16 cellular contexts compared by ENCODE assay signal in genomic region chr3:72203613-72204349, GRCh38.
A peak's percentile ranks its signal among the peaks of the same experiment; 100 is the strongest.
DNase-seq lines count a peak whose midpoint lies in the region; ATAC-seq, FAIRE-seq and TF ChIP-seq lines count a peak whose summit lies in the region.
"Had no signal": no experiment of that assay in that cellular context is flagged by ENCODE, and none has a peak within 500 bp of the region (broad histone marks: within the 10 kb centered on the region; RNA-seq: fewer than 3 reads in every experiment).

No MANE protein-coding gene starts in this region.

- H2AK5ac ChIP-seq in H1 (ENCODE audit: low read depth, low read length) = no peak overlapping the region

- H4K91ac ChIP-seq in H1 (replicated peaks; ENCODE audit: insufficient read length, low read length) = no peak overlapping the region

- H4K8ac ChIP-seq in H1 (ENCODE audit: extremely low read depth, insufficient read depth, low read length) = peak overlapping the region; percentile 87; the same call in 1 of the 2 replicates

- 30% methylated on average over 6 of the region's 8 CpGs for WGBS in HepG2 (ENCODE audit: low lambda C conversion rate)
- WGBS in right lobe of liver (ENCODE audit: insufficient coverage, low coverage, low lambda C conversion rate, missing lambda C conversion rate) = 93% methylated on average over 3 of the region's 8 CpGs
- WGBS in H1 (ENCODE audit: extremely low coverage in 1 of 2, insufficient coverage in 1 of 2, insufficient read length in 1 of 2, insufficient replicate concordance in 2 of 2, low coverage in 1 of 2, low lambda C conversion rate in 2 of 2, missing lambda C conversion rate in 1 of 2), 2 experiments = 72% methylated on average over 8 of the region's 8 CpGs; no CpG with 5 or more reads in 1 of the 2 experiments

- H3K4me1 ChIP-seq in HepG2 (ENCODE audit: insufficient read depth, low read length) = peaks cover 7% of the 10 kb centered on the region
- H3K4me1 ChIP-seq in right lobe of liver = peaks cover 0 to 7% (median 0%) of the 10 kb centered on the region in 4 donors
- H3K4me1 ChIP-seq in H1 (replicated peaks in 1 of 4; ENCODE audit: control insufficient read depth in 3 of 4, insufficient read depth in 4 of 4, low read length in 3 of 4) = peaks cover 0 to 3% (median under 1%) of the 10 kb centered on the region in 4 experiments; a peak in 2 of 7 replicates
- H3K4me1 ChIP-seq: HAP-1 had no signal

- H3K9ac ChIP-seq in HepG2 (ENCODE audit: insufficient read depth, low read depth, low read length) (no peak overlapping the region), H1 (replicated peaks in 1 of 4; ENCODE audit: extremely low read depth in 1 of 4, low read depth in 3 of 4, low read length in 3 of 4) (no peak overlapping the region)

- no peak overlapping the region for H3K4me2 ChIP-seq in HepG2 (ENCODE audit: low read depth, low read length)
- H3K4me2 ChIP-seq in H1 (ENCODE audit: insufficient read depth in 1 of 2, low read depth in 2 of 2, low read length in 2 of 2) = no peak overlapping the region

- CTCF ChIA-PET in HepG2 (lab: Yijun Ruan, JAX; ENCODE audit: low intra/inter-chr PET ratio, low total read pairs) = no interaction called here
- CTCF ChIA-PET in H1 (lab: Charles Lee; ENCODE audit: partially characterized antibody) = interaction anchor here (0.7 to 1.1 kb wide), 2 partner anchors 21 to 647 kb away, joined by 3 read pairs; no protein-coding TSS in a partner anchor

- no peaks in the 10 kb centered on the region for H3K23me2 ChIP-seq in H1 (ENCODE audit: low read depth, low read length)

- H3K23ac ChIP-seq in H1 (ENCODE audit: insufficient read length) = no peak overlapping the region

- H3K4me3 ChIP-seq in HepG2 (replicated peaks in 1 of 3; ENCODE audit: insufficient read depth in 1 of 3, low read depth in 2 of 3, low read length in 3 of 3) = no peak overlapping the region
- no peak overlapping the region for H3K4me3 ChIP-seq in right lobe of liver
- H3K4me3 ChIP-seq in H1 (ENCODE audit: extremely low read depth in 1 of 4, insufficient read depth in 2 of 4, low read depth in 3 of 4, low read length in 4 of 4) = no peak overlapping the region
- H3K4me3 ChIP-seq: GM12878, HAP-1 had no signal

- H3K79me1 ChIP-seq in H1 (ENCODE audit: low read depth, low read length) = no peaks in the 10 kb centered on the region

- H3K9me3 ChIP-seq in HepG2 (ENCODE audit: low read length) = no peaks in the 10 kb centered on the region; the same call in 1 of the 2 replicates
- peaks cover 0 to 2% (median 0%) of the 10 kb centered on the region in 4 donors for H3K9me3 ChIP-seq in right lobe of liver
- peaks cover 8 to 9% of the 10 kb centered on the region in 2 experiments; a peak in 2 of 4 replicates for H3K9me3 ChIP-seq in H1 (ENCODE audit: insufficient read depth in 2 of 2, low read depth in 1 of 2, low read length in 1 of 2)
- H3K9me3 ChIP-seq: HAP-1 had no signal

- TF ChIP-seq RAD21 in HepG2 (CRISPR knock-in tag; IDR thresholded peaks at IDR 0.05) = no peak
- TF ChIP-seq RAD21 in H1 (IDR thresholded peaks at IDR 0.05 in 1 of 2, conservative IDR thresholded peaks at IDR 0.05 in 1 of 2; ENCODE audit: low read depth in 2 of 2, low read length in 2 of 2) = no peak

- H3K36me3 ChIP-seq in HepG2 (replicated peaks in 1 of 2; ENCODE audit: control insufficient read depth in 1 of 2, insufficient read depth in 2 of 2, low read length in 2 of 2) (no peaks in the 10 kb centered on the region), right lobe of liver (no peaks in the 10 kb centered on the region), H1 (ENCODE audit: control insufficient read depth in 2 of 4, insufficient read depth in 4 of 4, low read length in 3 of 4) (0 out of 8 replicates have a peak, but pooled peaks cover 0 to 3% (median 0%) of the 10 kb centered on the region in 4 experiments)
- H3K36me3 ChIP-seq: HAP-1 had no signal

- FAIRE-seq in HepG2 (lab: Jason Lieb, UNC) = no peak
- FAIRE-seq in H1 (lab: Jason Lieb, UNC) = no peak
- FAIRE-seq: GM12878 had no signal

- H2AFZ ChIP-seq in HepG2 (ENCODE audit: low read length) = no peak overlapping the region
- H2AFZ ChIP-seq in H1 (ENCODE audit: low read length) = 0 out of 2 replicates have a peak overlapping the region, but pooled peaks have one; percentile 8

- H2BK15ac ChIP-seq in H1 (ENCODE audit: low read length) = no peak overlapping the region

- H3K18ac ChIP-seq in H1 (ENCODE audit: extremely low read depth, low read length) = no peak overlapping the region

- POLR2A ChIA-PET in HepG2 (lab: Yijun Ruan, JAX) (no interaction called here), H1 (lab: Charles Lee; ENCODE audit: partially characterized antibody) (no interaction called here)

- no peak overlapping the region for H2BK120ac ChIP-seq in H1 (replicated peaks; ENCODE audit: low read depth, low read length)

- H4K5ac ChIP-seq in H1 (ENCODE audit: insufficient read length, low read depth, low read length) = no peak overlapping the region

- in situ Hi-C loops in HepG2 (cut with HindIII; ENCODE audit: extremely low pct_ligation_motif_present, low pct_unique_long_range_greater_than_20kb) = no loop called here

- no peak overlapping the region for H3K4ac ChIP-seq in H1 (replicated peaks; ENCODE audit: insufficient read length, low read depth, low read length)

- no peak for DNase-seq in HepG2 (ENCODE audit: low spot score)
- no peak for DNase-seq in right lobe of liver
- peak; percentile 31 for DNase-seq in NCI-H69 (lab: John Stamatoyannopoulos, UW)
- no peak for DNase-seq in H1 (ENCODE audit: low read depth in 1 of 2, low spot score in 2 of 2)
- no peak for DNase-seq in NCI-H146 treated with DMSO at 0.1 percent for 48 hours (lab: John Stamatoyannopoulos, UW; ENCODE audit: unreplicated experiment)
- no peak for DNase-seq in SW 1271 (lab: John Stamatoyannopoulos, UW)
- DNase-seq in NCI-H1694 treated with DMSO at 0.1 percent for 48 hours (lab: John Stamatoyannopoulos, UW) = no peak
- DNase-seq: CD4-positive, alpha-beta T cell; DMS53; DND-41; EL; KG1 had no signal

- H2BK12ac ChIP-seq in H1 (ENCODE audit: low read depth, low read length) = no peak overlapping the region

- no peak for TF ChIP-seq EP300 in HepG2 (IDR thresholded peaks at IDR 0.05; ENCODE audit: low read depth in 2 of 2, low read length in 2 of 2)
- no peak for TF ChIP-seq EP300 in HepG2 (CRISPR knock-in tag; IDR thresholded peaks at IDR 0.05; ENCODE audit: borderline replicate concordance)
- TF ChIP-seq EP300 in H1 (IDR thresholded peaks at IDR 0.05; ENCODE audit: borderline replicate concordance in 1 of 2, low read depth in 2 of 2, low read length in 2 of 2) = no peak

- TF ChIP-seq CTCF in HepG2 (CRISPR knock-in tag; IDR thresholded peaks at IDR 0.05) (no peak), right lobe of liver (IDR thresholded peaks at IDR 0.05) (no peak), H1 (IDR thresholded peaks at IDR 0.05; ENCODE audit: control extremely low read depth in 1 of 3, insufficient read depth in 1 of 3, low read depth in 1 of 3, low read length in 3 of 3) (no peak)

- TF ChIP-seq POLR2A in HepG2 (IDR thresholded peaks at IDR 0.05; ENCODE audit: insufficient read depth in 1 of 2, low read depth in 2 of 2, low read length in 2 of 2) (no peak), right lobe of liver (IDR thresholded peaks at IDR 0.05) (no peak), H1 (IDR thresholded peaks at IDR 0.05; ENCODE audit: control extremely low read depth in 1 of 2, low read depth in 2 of 2, low read length in 2 of 2) (no peak)

- no peak overlapping the region for H3K14ac ChIP-seq in H1 (ENCODE audit: insufficient read length)

- no peaks in the 10 kb centered on the region for H4K20me1 ChIP-seq in HepG2 (ENCODE audit: insufficient read depth, low read length)
- H4K20me1 ChIP-seq in H1 (replicated peaks in 1 of 2; ENCODE audit: control insufficient read depth in 1 of 2, insufficient read depth in 2 of 2, low read length in 2 of 2) = no peaks in the 10 kb centered on the region

- intact Hi-C loops in HepG2 (cut with micrococcal nuclease; ENCODE audit: unreplicated experiment) = no loop called here
- intact Hi-C loops in right lobe of liver (cut with DNase I) = no loop called here

- H3K79me2 ChIP-seq in HepG2 (ENCODE audit: insufficient read depth, low read length) = no peaks in the 10 kb centered on the region
- H3K79me2 ChIP-seq in H1 (ENCODE audit: control insufficient read depth in 1 of 2, insufficient read depth in 2 of 2, low read length in 2 of 2) = no peaks in the 10 kb centered on the region

- no TSS peak for BruUV-seq in HepG2 (replicated peaks; lab: Mats Ljungman, UMichigan)

- ATAC-seq in HepG2 (no peak), right lobe of liver (no peak)
- ATAC-seq: GM12878 had no signal

- H3K56ac ChIP-seq in H1 (replicated peaks; ENCODE audit: insufficient read length, low read depth, low read length) = no peak overlapping the region

- H3K27ac ChIP-seq in HepG2 (ENCODE audit: extremely low read length, insufficient read depth, low read length) (no peak overlapping the region), right lobe of liver (no peak overlapping the region), H1 (ENCODE audit: low read depth, low read length) (no peak overlapping the region)
- H3K27ac ChIP-seq: C4-2B, HL-60 had no signal

- H2BK20ac ChIP-seq in H1 (ENCODE audit: low read length) = no peak overlapping the region

- no peaks in the 10 kb centered on the region for H3K27me3 ChIP-seq in HepG2 (ENCODE audit: control insufficient read depth in 1 of 2, insufficient read depth in 2 of 2, low read length in 2 of 2)
- no peaks in the 10 kb centered on the region for H3K27me3 ChIP-seq in right lobe of liver
- H3K27me3 ChIP-seq in H1 (replicated peaks in 1 of 4; ENCODE audit: control insufficient read depth in 3 of 4, extremely low read depth in 1 of 4, insufficient read depth in 3 of 4, low read length in 3 of 4) = no peaks in the 10 kb centered on the region

- H2BK5ac ChIP-seq in H1 (ENCODE audit: low read depth, low read length) = peak overlapping the region; percentile 29; the same call in 1 of the 2 replicates

TF ChIP-seq in HepG2, 621 proteins besides CTCF, POLR2A, EP300 and RAD21 (continues in another document):
- TF ChIP-seq POGZ (CRISPR knock-in tag; IDR thresholded peaks at IDR 0.05) = no peak
- TF ChIP-seq ZNF607 (CRISPR knock-in tag; IDR thresholded peaks at IDR 0.05; ENCODE audit: borderline replicate concordance) = no peak
- TF ChIP-seq ZNF672 (CRISPR knock-in tag; IDR thresholded peaks at IDR 0.05) = no peak
- TF ChIP-seq NR2C2 (CRISPR knock-in tag; IDR thresholded peaks at IDR 0.05; ENCODE audit: borderline replicate concordance) = no peak
- no peak for TF ChIP-seq ZNF790 (CRISPR knock-in tag; IDR thresholded peaks at IDR 0.05; ENCODE audit: borderline replicate concordance)
- TF ChIP-seq ZNF333 (CRISPR knock-in tag; IDR thresholded peaks at IDR 0.05; ENCODE audit: borderline replicate concordance) = no peak

TF ChIP-seq in H1, 55 proteins besides CTCF, POLR2A, EP300 and RAD21:
- TF ChIP-seq POLR2AphosphoS5 (IDR thresholded peaks at IDR 0.05; ENCODE audit: low read depth, low read length) = no peak
- no peak for TF ChIP-seq SRF (IDR thresholded peaks at IDR 0.05; ENCODE audit: low read depth, low read length)
- TF ChIP-seq KDM4A (IDR thresholded peaks at IDR 0.05; ENCODE audit: low read depth, low read length, severe bottlenecking) = no peak
